2 cellular contexts compared by ENCODE assay signal in genomic region chr2:224574423-224575084, GRCh38.
TF ChIP-seq lines count a peak whose summit lies in the region.

No MANE protein-coding gene starts in this region.

TF ChIP-seq in K562, 482 proteins besides CTCF, POLR2A, EP300 and RAD21 (continued from another document):
- TF ChIP-seq FOXM1 (IDR thresholded peaks at IDR 0.05; ENCODE audit: low read depth): 0 out of 2 replicates have a peak, but pooled peaks have one; percentile 30
- no peak for TF ChIP-seq FOXM1 (CRISPR knock-in tag; IDR thresholded peaks at IDR 0.05; ENCODE audit: low read depth)

TF ChIP-seq in GM12891, 5 proteins besides CTCF, POLR2A, EP300 and RAD21 (continued from another document):
- TF ChIP-seq SPI1 (IDR thresholded peaks at IDR 0.05; ENCODE audit: low read depth, low read length): no peak
